In genomic region chr7:138049505-138050116, GRCh38 we compare ENCODE assay signal across 2 cellular contexts.
TF ChIP-seq lines count a peak whose summit lies in the region.

No MANE protein-coding gene starts in this region.

TF ChIP-seq in WTC11, 78 proteins besides CTCF, POLR2A, EP300 and RAD21:
- TF ChIP-seq ZNF512 (CRISPR knock-in tag; IDR thresholded peaks at IDR 0.05; ENCODE audit: borderline replicate concordance) = no peak
- 0 out of 2 replicates have a peak, but pooled peaks have one; percentile 41 for TF ChIP-seq GABPB1 (CRISPR knock-in tag; IDR thresholded peaks at IDR 0.05)

TF ChIP-seq in HepG2, 621 proteins besides CTCF, POLR2A, EP300 and RAD21 (continues in another document):
- TF ChIP-seq ATF4 (CRISPR knock-in tag; IDR thresholded peaks at IDR 0.05) (no peak), ZIK1 (CRISPR knock-in tag; IDR thresholded peaks at IDR 0.05; ENCODE audit: borderline replicate concordance, low read depth) (no peak), CSRNP1 (CRISPR knock-in tag; IDR thresholded peaks at IDR 0.05) (no peak), FOXK1 (CRISPR knock-in tag; IDR thresholded peaks at IDR 0.05; ENCODE audit: borderline replicate concordance, low read depth) (peak; percentile 71; the same call in 1 of the 2 replicates), ZNF275 (CRISPR knock-in tag; IDR thresholded peaks at IDR 0.05; ENCODE audit: borderline replicate concordance) (no peak), ZNF44 (CRISPR knock-in tag; IDR thresholded peaks at IDR 0.05) (no peak), ZNF282 (IDR thresholded peaks at IDR 0.05; ENCODE audit: partially characterized antibody) (no peak), HOXD1 (CRISPR knock-in tag; IDR thresholded peaks at IDR 0.05) (no peak), SNAPC4 (CRISPR knock-in tag; IDR thresholded peaks at IDR 0.05) (no peak), ZNF407 (CRISPR knock-in tag; IDR thresholded peaks at IDR 0.05; ENCODE audit: not compliant biosample characterization) (no peak), MAF1 (CRISPR knock-in tag; IDR thresholded peaks at IDR 0.05; ENCODE audit: borderline replicate concordance) (no peak), ZSCAN30 (CRISPR knock-in tag; IDR thresholded peaks at IDR 0.05) (no peak), MLXIP (CRISPR knock-in tag; IDR thresholded peaks at IDR 0.05; ENCODE audit: borderline replicate concordance) (no peak), RAD51 (IDR thresholded peaks at IDR 0.05; ENCODE audit: borderline replicate concordance) (no peak), NAIF1 (CRISPR knock-in tag; IDR thresholded peaks at IDR 0.05; ENCODE audit: borderline replicate concordance) (no peak), CREB3 (CRISPR knock-in tag; IDR thresholded peaks at IDR 0.05) (no peak), MLX (CRISPR knock-in tag; IDR thresholded peaks at IDR 0.05) (no peak), ZEB1 (IDR thresholded peaks at IDR 0.05; ENCODE audit: insufficient replicate concordance, low read depth) (no peak), FOXK2 (IDR thresholded peaks at IDR 0.05) (no peak; the same call in 1 of the 2 replicates), FOXA3 (CRISPR knock-in tag; IDR thresholded peaks at IDR 0.05) (peak; percentile 81), KDM1A (CRISPR knock-in tag; IDR thresholded peaks at IDR 0.05) (no peak), ZNF790 (CRISPR knock-in tag; IDR thresholded peaks at IDR 0.05; ENCODE audit: borderline replicate concordance) (no peak), PITX1 (CRISPR knock-in tag; IDR thresholded peaks at IDR 0.05) (peak; percentile 99), ELF1 (CRISPR knock-in tag; IDR thresholded peaks at IDR 0.05) (no peak), ZKSCAN1 (IDR thresholded peaks at IDR 0.05; ENCODE audit: low read length) (no peak), ZNF34 (CRISPR knock-in tag; IDR thresholded peaks at IDR 0.05; ENCODE audit: borderline replicate concordance) (no peak), FOXM1 (CRISPR knock-in tag; IDR thresholded peaks at IDR 0.05) (no peak), ZNF615 (CRISPR knock-in tag; IDR thresholded peaks at IDR 0.05; ENCODE audit: borderline replicate concordance) (no peak)
